8 cellular contexts compared by ENCODE assay signal in genomic region chr1:161227196-161227871, GRCh38. TPM values are rescaled to one million over a fixed set of nuclear protein-coding genes. Genes with fewer than 3 reads are reported as not detected.
DNase-seq lines count a peak whose midpoint lies in the region; TF ChIP-seq lines count a peak whose summit lies in the region.

No MANE protein-coding gene starts in this region.

- H3K9me3 ChIP-seq in left ventricle myocardium inferior (replicated peaks) = no peaks in the 10 kb centered on the region
- no peaks in the 10 kb centered on the region for H3K9me3 ChIP-seq in prostate gland

- DNase-seq in DMS53 (lab: John Stamatoyannopoulos, UW) (peak; percentile 91), HFF-Myc (ENCODE audit: extremely low read depth, low read depth) (peak; percentile 55), NCI-H1694 (lab: John Stamatoyannopoulos, UW) (peak; percentile 92), T-helper 1 cell (peak; percentile 71 to 91 (median 81)), amniotic epithelial cell (ENCODE audit: low read depth) (peak; percentile 50), left ventricle myocardium inferior (peak; percentile 83), prostate gland (ENCODE audit: low spot score) (peak; percentile 84), type B pancreatic cell (ENCODE audit: extremely low spot score, unreplicated experiment) (peak; percentile 80)

- H3K27ac ChIP-seq in left ventricle myocardium inferior (replicated peaks) = peak overlapping the region; percentile 92
- H3K27ac ChIP-seq in prostate gland = peak overlapping the region; percentile 36 to 71

- intact Hi-C loops in left ventricle myocardium inferior (cut with micrococcal nuclease) = loop anchor here (10.0 kb wide), 1 partner anchor 157 kb away; no protein-coding TSS in a partner anchor
- intact Hi-C loops in prostate gland (cut with DNase I) = loop anchor here (2.0 to 5.0 kb wide), 2 partner anchors 140 to 155 kb away; partner anchors contain the start of gene CFAP126

- peak overlapping the region; percentile 100 for H3K4me3 Mint-ChIP-seq in type B pancreatic cell

- H3K27me3 Mint-ChIP-seq in type B pancreatic cell = peaks cover 5% of the 10 kb centered on the region

- H3K4me3 ChIP-seq in HFF-Myc (replicated peaks; ENCODE audit: low read depth, low read length) (peak overlapping the region; percentile 65), left ventricle myocardium inferior (peak overlapping the region; percentile 80), prostate gland (peak overlapping the region in 1 of 2 donors; percentile 11)

- peak; percentile 79 for TF ChIP-seq CTCF in HFF-Myc (IDR thresholded peaks at IDR 0.05; ENCODE audit: low read depth, low read length, missing control alignments)
- peak; percentile 93 for TF ChIP-seq CTCF in left ventricle myocardium inferior (IDR thresholded peaks at IDR 0.05; ENCODE audit: borderline replicate concordance)
- peak; percentile 86 to 97 (median 92) for TF ChIP-seq CTCF in prostate gland (IDR thresholded peaks at IDR 0.05)
- TF ChIP-seq CTCF in type B pancreatic cell (conservative IDR thresholded peaks at IDR 0.05) = peak; percentile 95

- peaks cover 4% of the 10 kb centered on the region for H3K36me3 Mint-ChIP-seq in type B pancreatic cell

- 42% methylated on average over 11 of the region's 11 CpGs for WGBS in prostate gland

- no peaks in the 10 kb centered on the region for H3K27me3 ChIP-seq in left ventricle myocardium inferior (ENCODE audit: low read depth)
- H3K27me3 ChIP-seq in prostate gland (replicated peaks; ENCODE audit: insufficient read depth) = no peaks in the 10 kb centered on the region

- H3K9me3 Mint-ChIP-seq in type B pancreatic cell = no peaks in the 10 kb centered on the region

- H3K4me1 ChIP-seq in left ventricle myocardium inferior (peaks cover 27% of the 10 kb centered on the region), prostate gland (replicated peaks) (peaks cover 4% of the 10 kb centered on the region)

- peak overlapping the region; percentile 96 for H3K27ac Mint-ChIP-seq in type B pancreatic cell

- TF ChIP-seq POLR2A in prostate gland (IDR thresholded peaks at IDR 0.05) = no peak

- peaks cover 25% of the 10 kb centered on the region for H3K4me1 Mint-ChIP-seq in type B pancreatic cell (ENCODE audit: unreplicated experiment)

- H3K36me3 ChIP-seq in left ventricle myocardium inferior = peaks cover 23% of the 10 kb centered on the region
- H3K36me3 ChIP-seq in prostate gland = peaks cover 0 to 3% of the 10 kb centered on the region in 2 donors

RNA-seq across cellular contexts. Expression of gene TOMM40L, which starts 1.5 kb away (rescaled TPM):
- total RNA-seq in left ventricle myocardium inferior (39.3 TPM), prostate gland (10 to 100 TPM in 1 of 2 donors, 1 to 10 TPM in 1; 7.5 to 15.6 TPM), type B pancreatic cell (ENCODE audit: low replicate concordance) (13.6 and 13.7 TPM in 2 replicates)

RNA-seq across cellular contexts. Expression of gene APOA2, which starts 3.9 kb away (rescaled TPM):
- not detected for total RNA-seq in left ventricle myocardium inferior
- not detected for total RNA-seq in prostate gland
- 39.5 and 238 TPM in 2 replicates for total RNA-seq in type B pancreatic cell (ENCODE audit: low replicate concordance)

RNA-seq across cellular contexts. Expression of gene NR1I3, which starts 10.7 kb away (rescaled TPM):
- total RNA-seq in left ventricle myocardium inferior (not detected), prostate gland (not detected), type B pancreatic cell (ENCODE audit: low replicate concordance) (not detected in 2 replicates)

RNA-seq across cellular contexts. Expression of gene FCER1G, which starts 12.2 kb away (rescaled TPM):
- total RNA-seq in left ventricle myocardium inferior = 22.0 TPM
- 10 to 100 TPM in 1 of 2 donors, 1 to 10 TPM in 1; 3.6 to 22.4 TPM for total RNA-seq in prostate gland
- 0.80 TPM in 1 of 2 replicates, not detected in the other for total RNA-seq in type B pancreatic cell (ENCODE audit: low replicate concordance)

RNA-seq across cellular contexts. Expression of gene NDUFS2, which starts 25.2 kb away (rescaled TPM):
- 302 TPM for total RNA-seq in left ventricle myocardium inferior
- total RNA-seq in prostate gland = 100 to 1,000 TPM; 108 to 111 TPM
- 93.1 and 97.4 TPM in 2 replicates for total RNA-seq in type B pancreatic cell (ENCODE audit: low replicate concordance)

Comparison
In these comparisons a context has a peak if more than half of its experiments do, and no peak if none do; other contexts are left out.
1. RNA of gene APOA2, which starts 3.9 kb away (total RNA-seq): 39.5 to 238 TPM in type B pancreatic cell; not detected in left ventricle myocardium inferior (single experiment) and not detected in prostate gland; every median in the first group is over 10 times any median in the second.
2. Peak in every context shown above with its lines, with median percentiles within 50 percentile points of each other: DNase-seq and CTCF ChIP-seq.